In the genomic region with DNA sequence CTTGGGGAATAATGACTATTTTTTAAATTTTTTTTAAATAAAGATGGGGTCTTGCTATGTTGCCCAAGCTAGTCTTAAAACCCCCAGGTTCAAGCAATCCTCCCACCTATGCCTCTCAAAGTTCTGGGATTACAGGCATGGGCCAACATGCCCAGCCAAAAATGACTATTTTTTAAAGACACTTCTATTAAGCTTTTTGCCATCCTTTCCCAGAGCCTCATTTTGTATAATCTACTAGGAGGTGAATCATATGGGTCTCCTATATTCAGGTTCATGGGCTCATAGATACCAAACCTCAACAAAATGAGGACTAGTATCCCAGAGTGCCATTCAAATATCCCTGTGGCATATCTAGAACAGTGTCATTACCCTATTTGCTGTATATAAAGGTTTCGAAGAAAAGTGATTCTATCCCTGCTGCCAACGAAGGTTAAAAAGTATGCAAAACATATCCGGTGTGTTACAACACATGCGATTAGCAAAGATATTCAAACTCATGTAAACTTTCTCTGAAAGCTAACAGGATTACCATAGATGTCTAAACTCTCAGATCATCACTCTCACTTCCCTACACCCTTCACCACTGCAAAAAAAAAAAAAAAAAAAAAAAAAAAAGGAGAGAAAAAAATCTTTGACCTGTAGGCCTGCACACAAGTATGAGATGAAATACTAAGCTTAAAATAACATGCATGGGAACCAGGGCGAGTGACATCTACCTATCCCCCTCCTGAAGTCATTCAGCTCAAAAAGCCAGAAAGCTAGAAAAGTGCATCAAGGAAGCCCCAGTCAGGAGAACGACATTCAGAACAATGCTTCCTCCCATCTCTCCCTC, we compare ENCODE assay signal across 9 cellular contexts. TPM values are rescaled to one million over a fixed set of nuclear protein-coding genes. Genes with fewer than 3 reads are reported as not detected.
A peak's percentile ranks its signal among the peaks of the same experiment; 100 is the strongest.
DNase-seq lines count a peak whose midpoint lies in the region; ATAC-seq lines count a peak whose summit lies in the region.
"Had no signal": no experiment of that assay in that cellular context is flagged by ENCODE, and none has a peak within 500 bp of the region (broad histone marks: within the 10 kb centered on the region; RNA-seq: fewer than 3 reads in every experiment).

No MANE protein-coding gene starts in this region.

- no peak for DNase-seq in activated naive CD4-positive, alpha-beta T cell treated with anti-CD3 and anti-CD28 coated beads, Interleukin-2, amount 50 U/mL, for 72 hours (ENCODE audit: low spot score in 2 of 2)
- DNase-seq in NCI-H524 (lab: John Stamatoyannopoulos, UW), result no peak
- DNase-seq in DMS79 (lab: John Stamatoyannopoulos, UW), result no peak
- no peak for DNase-seq in AG08396 (ENCODE audit: low spot score)
- no peak for DNase-seq in KG1 (lab: John Stamatoyannopoulos, UW)
- DNase-seq: foreskin keratinocyte had no signal

- peak overlapping the region; percentile 35 for H3K27ac ChIP-seq in ACC112 (ENCODE audit: low read depth, low read length)
- H3K27ac ChIP-seq: foreskin keratinocyte had no signal

- H3K79me2 ChIP-seq in ACC112 (ENCODE audit: control insufficient read depth, insufficient read depth, low read length, unreplicated experiment), result peaks cover 97% of the 10 kb centered on the region

- H3K4me1 ChIP-seq in ACC112 (ENCODE audit: control insufficient read depth, insufficient read depth, low read length, unreplicated experiment), result peaks cover 53% of the 10 kb centered on the region

- no peaks in the 10 kb centered on the region for H3K9me3 Mint-ChIP-seq in activated naive CD4-positive, alpha-beta T cell treated with anti-CD3 and anti-CD28 coated beads, Interleukin-2, amount 50 U/mL, for 72 hours

- no peaks in the 10 kb centered on the region for H3K27me3 ChIP-seq in ACC112 (ENCODE audit: insufficient read depth, low read length)
- H3K27me3 ChIP-seq: foreskin keratinocyte had no signal

- no peak overlapping the region for H2AFZ ChIP-seq in ACC112 (ENCODE audit: low read length, unreplicated experiment)

- no peak overlapping the region for H3K4me3 ChIP-seq in ACC112 (ENCODE audit: low read depth, low read length)

- peaks cover 15% of the 10 kb centered on the region for H3K36me3 ChIP-seq in ACC112 (ENCODE audit: insufficient read depth, low read length)

- peak; percentile 66 for ATAC-seq in GM19324 (IDR thresholded peaks at IDR 0.05; ENCODE audit: low FRiP score, unreplicated experiment)
- peak; percentile 59 for ATAC-seq in HG03139 (IDR thresholded peaks at IDR 0.05; ENCODE audit: unreplicated experiment)
- no peak for ATAC-seq in activated naive CD4-positive, alpha-beta T cell treated with anti-CD3 and anti-CD28 coated beads, Interleukin-2, amount 50 U/mL, for 72 hours
- ATAC-seq: foreskin keratinocyte had no signal

- peak overlapping the region; percentile 81 to 88 for H3K27ac Mint-ChIP-seq in activated naive CD4-positive, alpha-beta T cell treated with anti-CD3 and anti-CD28 coated beads, Interleukin-2, amount 50 U/mL, for 72 hours

- H3K36me3 Mint-ChIP-seq in activated naive CD4-positive, alpha-beta T cell treated with anti-CD3 and anti-CD28 coated beads, Interleukin-2, amount 50 U/mL, for 72 hours, result peaks cover 7 to 43% of the 10 kb centered on the region in 2 donors

RNA-seq across cellular contexts. Expression of a gene that starts 23.5 kb away (rescaled TPM):
- 100 to 1,000 TPM; 204 to 278 TPM for total RNA-seq in activated naive CD4-positive, alpha-beta T cell treated with anti-CD3 and anti-CD28 coated beads, Interleukin-2, amount 50 U/mL, for 72 hours

Comparison
In these comparisons a context has a peak if more than half of its experiments do, and no peak if none do; other contexts are left out.
1. ATAC-seq: peak in GM19324 (single experiment) and HG03139 (single experiment); none in activated naive CD4-positive, alpha-beta T cell treated with anti-CD3 and anti-CD28 coated beads, Interleukin-2, amount 50 U/mL, for 72 hours (0 of 2).